ENCODE assay signal across 13 cellular contexts in the genomic region with DNA sequence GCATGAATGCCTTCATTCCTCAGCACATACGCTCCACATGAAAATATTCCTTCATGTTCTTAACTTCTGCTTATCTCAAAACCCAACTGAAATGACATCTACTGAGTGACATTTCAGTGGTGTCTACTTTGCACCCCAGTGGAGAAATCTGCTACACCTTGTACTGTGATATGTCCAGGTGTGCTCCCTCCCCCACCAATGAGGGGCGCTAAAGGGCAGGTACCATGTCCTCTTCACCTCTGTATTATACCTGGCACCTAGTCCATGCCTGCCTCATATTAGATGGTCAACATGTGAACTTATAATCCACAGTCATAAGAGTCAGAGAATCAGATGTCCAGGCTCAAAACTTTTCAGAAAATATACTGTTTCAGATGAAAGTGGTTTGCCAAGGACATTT. TPM values are rescaled to one million over a fixed set of nuclear protein-coding genes. Genes with fewer than 3 reads are reported as not detected.
DNase-seq lines count a peak whose midpoint lies in the region; ATAC-seq and TF ChIP-seq lines count a peak whose summit lies in the region.
"Had no signal": no experiment of that assay in that cellular context is flagged by ENCODE, and none has a peak within 500 bp of the region (broad histone marks: within the 10 kb centered on the region; RNA-seq: fewer than 3 reads in every experiment).

No MANE protein-coding gene starts in this region.

- DNase-seq in G401 (ENCODE audit: low spot score) (peak; percentile 12), NB4 (ENCODE audit: low read depth) (peak; percentile 18), colonic mucosa (peak; percentile 40), NCI-H1694 treated with DMSO at 0.1 percent for 48 hours (lab: John Stamatoyannopoulos, UW) (no peak), T-helper 9 cell (no peak)
- DNase-seq: activated CD4-positive, alpha-beta T cell treated with anti-CD3 and anti-CD28 coated beads for 1 hour; foreskin fibroblast; mesenchymal stem cell had no signal

- intact Hi-C loops in colonic mucosa (cut with DNase I): loop anchor here (5.0 to 10.0 kb wide), 2 partner anchors 73 to 344 kb away; no protein-coding TSS in a partner anchor

- in situ Hi-C loops in G401 (cut with HindIII; ENCODE audit: low sequenced_read_pairs): no loop called here

- TF ChIP-seq POLR2A in NB4 (IDR thresholded peaks at IDR 0.05; ENCODE audit: extremely low read depth, insufficient read length): no peak

- no peaks in the 10 kb centered on the region for H3K4me1 ChIP-seq in colonic mucosa

- no peaks in the 10 kb centered on the region for H3K9me3 ChIP-seq in colonic mucosa
- H3K9me3 ChIP-seq: neutrophil, Peyer's patch had no signal

- no peak for ATAC-seq in HG02852 (IDR thresholded peaks at IDR 0.05; ENCODE audit: unreplicated experiment)

- H3K4me3 ChIP-seq in NB4 (ENCODE audit: low read depth, low read length): peak overlapping the region; percentile 12
- H3K4me3 ChIP-seq in colonic mucosa: no peak overlapping the region

- TF ChIP-seq CTCF in C4-2B (conservative IDR thresholded peaks at IDR 0.05): peak; percentile 40
- TF ChIP-seq CTCF in NB4 (IDR thresholded peaks at IDR 0.05; ENCODE audit: low read depth, low read length): no peak
- no peak for TF ChIP-seq CTCF in colonic mucosa (IDR thresholded peaks at IDR 0.05)

- H3K27me3 ChIP-seq in colonic mucosa: no peaks in the 10 kb centered on the region
- H3K27me3 ChIP-seq: Peyer's patch had no signal

- no peaks in the 10 kb centered on the region for H3K36me3 ChIP-seq in colonic mucosa

- no peak overlapping the region for H3K27ac ChIP-seq in C4-2B
- no peak overlapping the region for H3K27ac ChIP-seq in colonic mucosa
- H3K27ac ChIP-seq: HL-60, neutrophil, Peyer's patch had no signal

- no peak overlapping the region for H3K9ac ChIP-seq in colonic mucosa (ENCODE audit: low read depth in 2 of 2, low read length in 2 of 2)

RNA-seq across cellular contexts. Expression of gene PAXIP1, which starts 2.1 kb away (rescaled TPM):
- total RNA-seq in G401 (2014; rRNA removed; shearing (Covaris generic)): 20.2 and 33.8 TPM in 2 replicates
- 10 to 100 TPM; 11.2 to 20.4 TPM for total RNA-seq in colonic mucosa

Comparison
In these comparisons a context has a peak if more than half of its experiments do, and no peak if none do; other contexts are left out.
1. DNase-seq: peak in G401 (single experiment), NB4 (single experiment) and colonic mucosa (single experiment); none in NCI-H1694 treated with DMSO at 0.1 percent for 48 hours (single experiment) and T-helper 9 cell (single experiment).